21 cellular contexts compared by ENCODE assay signal in genomic region chr5:16612007-16612406, GRCh38.
"Had no signal": no experiment of that assay in that cellular context is flagged by ENCODE, and none has a peak within 500 bp of the region (broad histone marks: within the 10 kb centered on the region; RNA-seq: fewer than 3 reads in every experiment).

No MANE protein-coding gene starts in this region.

- H3K4me3 ChIP-seq: body of pancreas, esophagus muscularis mucosa, gastroesophageal sphincter, heart right ventricle, left lung, prostate gland, suprapubic skin, vagina had no signal

- H3K27ac ChIP-seq: body of pancreas, esophagus muscularis mucosa, gastroesophageal sphincter, heart right ventricle, left lung, prostate gland, suprapubic skin, vagina had no signal

- DNase-seq: activated CD4-positive, alpha-beta T cell treated with anti-CD3 and anti-CD28 coated beads, Interleukin-2, amount 10 ng/mL, durations not matched to agents 7 days and 5 days; activated CD4-positive, CD25-positive, alpha-beta regulatory T cell; activated naive CD4-positive, alpha-beta T cell treated with anti-CD3 and anti-CD28 coated beads, Interleukin-2, amount 10 ng/mL, durations not matched to agents 7 days and 5 days; body of pancreas; dermis blood vessel endothelial cell; effector memory CD4-positive, alpha-beta T cell; heart right ventricle; left lung; mammary epithelial cell; midbrain; right cardiac atrium; SW 1271; T-helper 9 cell; trophoblast cell had no signal

- H3K36me3 ChIP-seq: esophagus muscularis mucosa, gastroesophageal sphincter, heart right ventricle, left lung, prostate gland, suprapubic skin, vagina had no signal

- H3K27ac Mint-ChIP-seq: activated CD4-positive, alpha-beta T cell treated with anti-CD3 and anti-CD28 coated beads, Interleukin-2, amount 10 ng/mL, durations not matched to agents 7 days and 5 days; activated naive CD4-positive, alpha-beta T cell treated with anti-CD3 and anti-CD28 coated beads, Interleukin-2, amount 10 ng/mL, durations not matched to agents 7 days and 5 days; stimulated activated naive CD8-positive, alpha-beta T cell treated with anti-CD3 and anti-CD28 coated beads, Interleukin-15, Interleukin-2, amounts not matched to agents 100 ng/mL and 50 ng/mL, for 24 hours had no signal

- H3K27me3 Mint-ChIP-seq: activated CD4-positive, alpha-beta T cell treated with anti-CD3 and anti-CD28 coated beads, Interleukin-2, amount 10 ng/mL, durations not matched to agents 7 days and 5 days; stimulated activated naive CD8-positive, alpha-beta T cell treated with anti-CD3 and anti-CD28 coated beads, Interleukin-15, Interleukin-2, amounts not matched to agents 100 ng/mL and 50 ng/mL, for 24 hours had no signal

- H3K4me1 ChIP-seq: prostate gland had no signal

- ATAC-seq: body of pancreas, gastroesophageal sphincter, heart right ventricle, left lung, right cardiac atrium had no signal

- H3K9me3 Mint-ChIP-seq: neural crest cell; stimulated activated naive CD8-positive, alpha-beta T cell treated with anti-CD3 and anti-CD28 coated beads, Interleukin-15, Interleukin-2, amounts not matched to agents 100 ng/mL and 50 ng/mL, for 24 hours had no signal

- H3K27me3 ChIP-seq: body of pancreas, esophagus muscularis mucosa, gastroesophageal sphincter, suprapubic skin, vagina had no signal

- H3K9me3 ChIP-seq: body of pancreas, esophagus muscularis mucosa, gastroesophageal sphincter, heart right ventricle, left lung, prostate gland, suprapubic skin, vagina had no signal

- H3K4me3 Mint-ChIP-seq: activated CD4-positive, alpha-beta T cell treated with anti-CD3 and anti-CD28 coated beads, Interleukin-2, amount 10 ng/mL, durations not matched to agents 7 days and 5 days; activated naive CD4-positive, alpha-beta T cell treated with anti-CD3 and anti-CD28 coated beads, Interleukin-2, amount 10 ng/mL, durations not matched to agents 7 days and 5 days; neural crest cell; stimulated activated naive CD8-positive, alpha-beta T cell treated with anti-CD3 and anti-CD28 coated beads, Interleukin-15, Interleukin-2, amounts not matched to agents 100 ng/mL and 50 ng/mL, for 24 hours had no signal
